ENCODE assay signal across 1 cellular context in the genomic region with DNA sequence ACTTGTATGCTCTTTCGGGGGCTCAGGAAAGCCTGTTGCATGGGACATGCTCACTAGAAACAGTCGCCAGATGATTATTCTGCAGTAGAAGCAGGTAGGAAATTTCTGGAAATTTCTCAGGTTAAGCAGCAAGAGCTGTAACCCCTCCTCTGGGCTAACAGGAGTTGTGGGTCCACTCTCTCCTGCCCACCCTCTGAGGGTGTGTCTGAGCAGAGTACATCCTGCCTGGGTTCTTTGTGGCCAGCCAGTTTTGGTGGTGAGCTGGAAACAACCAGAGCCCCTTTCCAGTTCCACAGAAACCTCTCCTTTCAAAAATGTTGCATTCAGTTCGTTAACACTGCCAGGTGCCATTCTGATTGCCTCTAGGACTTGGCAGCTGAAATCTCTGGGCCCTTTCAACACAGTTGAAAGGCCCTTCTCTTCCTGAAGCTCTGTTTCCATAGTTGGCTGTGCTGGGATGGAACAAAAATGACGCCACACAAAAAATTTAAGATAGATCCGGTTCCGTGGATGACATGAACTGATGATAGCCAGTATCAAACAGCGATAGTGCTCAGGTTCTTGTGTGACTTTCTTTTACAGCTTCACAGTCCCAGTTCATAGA.
TF ChIP-seq lines count a peak whose summit lies in the region.

No MANE protein-coding gene starts in this region.

TF ChIP-seq in HepG2, 621 proteins besides CTCF, POLR2A, EP300 and RAD21:
- TF ChIP-seq, protein P1, sequence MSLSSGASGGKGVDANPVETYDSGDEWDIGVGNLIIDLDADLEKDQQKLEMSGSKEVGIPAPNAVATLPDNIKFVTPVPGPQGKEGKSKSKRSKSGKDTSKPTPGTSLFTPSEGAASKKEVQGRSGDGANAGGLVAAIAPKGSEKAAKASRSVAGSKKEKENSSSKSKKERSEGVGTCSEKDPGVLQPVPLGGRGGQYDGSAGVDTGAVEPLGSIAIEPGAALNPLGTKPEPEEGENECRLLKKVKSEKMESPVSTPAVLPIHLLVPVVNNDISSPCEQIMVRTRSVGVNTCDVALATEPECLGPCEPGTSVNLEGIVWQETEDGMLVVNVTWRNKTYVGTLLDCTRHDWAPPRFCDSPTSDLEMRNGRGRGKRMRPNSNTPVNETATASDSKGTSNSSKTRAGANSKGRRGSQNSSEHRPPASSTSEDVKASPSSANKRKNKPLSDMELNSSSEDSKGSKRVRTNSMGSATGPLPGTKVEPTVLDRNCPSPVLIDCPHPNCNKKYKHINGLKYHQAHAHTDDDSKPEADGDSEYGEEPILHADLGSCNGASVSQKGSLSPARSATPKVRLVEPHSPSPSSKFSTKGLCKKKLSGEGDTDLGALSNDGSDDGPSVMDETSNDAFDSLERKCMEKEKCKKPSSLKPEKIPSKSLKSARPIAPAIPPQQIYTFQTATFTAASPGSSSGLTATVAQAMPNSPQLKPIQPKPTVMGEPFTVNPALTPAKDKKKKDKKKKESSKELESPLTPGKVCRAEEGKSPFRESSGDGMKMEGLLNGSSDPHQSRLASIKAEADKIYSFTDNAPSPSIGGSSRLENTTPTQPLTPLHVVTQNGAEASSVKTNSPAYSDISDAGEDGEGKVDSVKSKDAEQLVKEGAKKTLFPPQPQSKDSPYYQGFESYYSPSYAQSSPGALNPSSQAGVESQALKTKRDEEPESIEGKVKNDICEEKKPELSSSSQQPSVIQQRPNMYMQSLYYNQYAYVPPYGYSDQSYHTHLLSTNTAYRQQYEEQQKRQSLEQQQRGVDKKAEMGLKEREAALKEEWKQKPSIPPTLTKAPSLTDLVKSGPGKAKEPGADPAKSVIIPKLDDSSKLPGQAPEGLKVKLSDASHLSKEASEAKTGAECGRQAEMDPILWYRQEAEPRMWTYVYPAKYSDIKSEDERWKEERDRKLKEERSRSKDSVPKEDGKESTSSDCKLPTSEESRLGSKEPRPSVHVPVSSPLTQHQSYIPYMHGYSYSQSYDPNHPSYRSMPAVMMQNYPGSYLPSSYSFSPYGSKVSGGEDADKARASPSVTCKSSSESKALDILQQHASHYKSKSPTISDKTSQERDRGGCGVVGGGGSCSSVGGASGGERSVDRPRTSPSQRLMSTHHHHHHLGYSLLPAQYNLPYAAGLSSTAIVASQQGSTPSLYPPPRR (CRISPR knock-in tag; IDR thresholded peaks at IDR 0.05; ENCODE audit: borderline replicate concordance) = no peak
- no peak for TF ChIP-seq DRAP1 (CRISPR knock-in tag; IDR thresholded peaks at IDR 0.05)
- TF ChIP-seq ZBTB7B (CRISPR knock-in tag; IDR thresholded peaks at IDR 0.05) = no peak
- TF ChIP-seq ZNF256 (CRISPR knock-in tag; conservative IDR thresholded peaks at IDR 0.05) = no peak
- TF ChIP-seq, protein P2, sequence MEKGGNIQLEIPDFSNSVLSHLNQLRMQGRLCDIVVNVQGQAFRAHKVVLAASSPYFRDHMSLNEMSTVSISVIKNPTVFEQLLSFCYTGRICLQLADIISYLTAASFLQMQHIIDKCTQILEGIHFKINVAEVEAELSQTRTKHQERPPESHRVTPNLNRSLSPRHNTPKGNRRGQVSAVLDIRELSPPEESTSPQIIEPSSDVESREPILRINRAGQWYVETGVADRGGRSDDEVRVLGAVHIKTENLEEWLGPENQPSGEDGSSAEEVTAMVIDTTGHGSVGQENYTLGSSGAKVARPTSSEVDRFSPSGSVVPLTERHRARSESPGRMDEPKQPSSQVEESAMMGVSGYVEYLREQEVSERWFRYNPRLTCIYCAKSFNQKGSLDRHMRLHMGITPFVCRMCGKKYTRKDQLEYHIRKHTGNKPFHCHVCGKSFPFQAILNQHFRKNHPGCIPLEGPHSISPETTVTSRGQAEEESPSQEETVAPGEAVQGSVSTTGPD (CRISPR knock-in tag; IDR thresholded peaks at IDR 0.05) = no peak
- no peak for TF ChIP-seq TRIM22 (IDR thresholded peaks at IDR 0.05)
- TF ChIP-seq ZNF615 (CRISPR knock-in tag; IDR thresholded peaks at IDR 0.05; ENCODE audit: borderline replicate concordance) = no peak
- 0 out of 2 replicates have a peak, but pooled peaks have one; percentile 12 for TF ChIP-seq SSRP1 (CRISPR knock-in tag; IDR thresholded peaks at IDR 0.05)
- TF ChIP-seq ZBTB42 (CRISPR knock-in tag; IDR thresholded peaks at IDR 0.05) = no peak
